ENCODE assay signal across 9 cellular contexts in genomic region chr5:82793808-82794419, GRCh38.
DNase-seq lines count a peak whose midpoint lies in the region; ATAC-seq, FAIRE-seq and TF ChIP-seq lines count a peak whose summit lies in the region.
"Had no signal": no experiment of that assay in that cellular context is flagged by ENCODE, and none has a peak within 500 bp of the region (broad histone marks: within the 10 kb centered on the region; RNA-seq: fewer than 3 reads in every experiment).

No MANE protein-coding gene starts in this region.

- intact Hi-C loops in endothelial cell of umbilical vein (cut with micrococcal nuclease) = loop anchor here (1.0 to 10.0 kb wide), 7 partner anchors 153 to 679 kb away; partner anchors contain the start of genes TMEM167A and XRCC4

- no peak overlapping the region for H2BK12ac ChIP-seq in trophoblast cell (ENCODE audit: low read length)

- no peaks in the 10 kb centered on the region for H3K4me1 ChIP-seq in endothelial cell of umbilical vein (ENCODE audit: control insufficient read depth, extremely low read depth, insufficient read depth, low read length)
- no peaks in the 10 kb centered on the region for H3K4me1 ChIP-seq in trophoblast cell (ENCODE audit: control insufficient read depth in 1 of 2, insufficient read depth in 2 of 2, low read length in 2 of 2)

- H3K9me3 ChIP-seq in endothelial cell of umbilical vein (replicated peaks; ENCODE audit: control insufficient read depth, insufficient read depth, low read length) (no peaks in the 10 kb centered on the region), trophoblast cell (ENCODE audit: insufficient read depth, low read depth, low read length) (no peaks in the 10 kb centered on the region)

- DNase-seq in ACHN = peak; percentile 38
- DNase-seq in T-helper 2 cell treated with Interferon-gamma antibody and Interleukin-4, amounts not matched to agents 5 μg/mL and 100 μg/mL, for 36 hours (ENCODE audit: low spot score) = peak; percentile 7
- DNase-seq in endothelial cell of umbilical vein (ENCODE audit: low read depth, low spot score) = peak; percentile 53
- DNase-seq in trophoblast cell = peak; percentile 7 to 58
- no peak for DNase-seq in GM12892 (ENCODE audit: insufficient read length)
- no peak for DNase-seq in NCI-H524 treated with DMSO at 0.1 percent for 48 hours (lab: John Stamatoyannopoulos, UW)

- H3K27ac ChIP-seq in endothelial cell of umbilical vein (ENCODE audit: insufficient read depth, low read depth, low read length) (no peak overlapping the region), trophoblast cell (ENCODE audit: low read depth, low read length) (no peak overlapping the region)

- no peaks in the 10 kb centered on the region for H3K4me1 Mint-ChIP-seq in T-helper 2 cell treated with Interferon-gamma antibody and Interleukin-4, amounts not matched to agents 5 μg/mL and 100 μg/mL, for 36 hours (ENCODE audit: low read depth)

- no peak overlapping the region for H2BK120ac ChIP-seq in trophoblast cell (ENCODE audit: insufficient read depth, low read length, poor library complexity)

- H4K8ac ChIP-seq in trophoblast cell (ENCODE audit: low read depth, low read length) = no peak overlapping the region

- H3K27me3 ChIP-seq in endothelial cell of umbilical vein (ENCODE audit: control insufficient read depth in 2 of 2, insufficient read depth in 2 of 2, low read length in 2 of 2) = peaks cover 0 to 7% of the 10 kb centered on the region in 2 experiments
- H3K27me3 ChIP-seq in trophoblast cell (ENCODE audit: insufficient read depth, low read length) = no peaks in the 10 kb centered on the region

- H3K9ac ChIP-seq in endothelial cell of umbilical vein (replicated peaks; ENCODE audit: extremely low read depth, insufficient read depth, low read length) (no peak overlapping the region), trophoblast cell (ENCODE audit: low read length) (no peak overlapping the region)

- CTCF ChIA-PET in endothelial cell of umbilical vein (lab: Charles Lee) = interaction anchor here (1.1 to 5.1 kb wide), 5 partner anchors 28 to 434 kb away, joined by 3 to 29 read pairs (median 3); no protein-coding TSS in a partner anchor

- H3K23ac ChIP-seq in trophoblast cell (ENCODE audit: low read length) = no peak overlapping the region

- ATAC-seq in GM18519 (IDR thresholded peaks at IDR 0.05; ENCODE audit: low FRiP score, unreplicated experiment) = no peak

- H3K36me3 ChIP-seq in endothelial cell of umbilical vein (ENCODE audit: control insufficient read depth in 2 of 2, extremely low read depth in 1 of 2, insufficient read depth in 2 of 2, low read length in 2 of 2) = no peaks in the 10 kb centered on the region
- no peaks in the 10 kb centered on the region for H3K36me3 ChIP-seq in trophoblast cell (ENCODE audit: control insufficient read depth in 1 of 2, insufficient read depth in 2 of 2, low read length in 2 of 2)
- H3K36me3 ChIP-seq: HAP-1 had no signal

- no peak overlapping the region for H2AK5ac ChIP-seq in trophoblast cell (ENCODE audit: low read length)

- no peak overlapping the region for H3K18ac ChIP-seq in trophoblast cell (ENCODE audit: low read length)

- TF ChIP-seq CTCF in GM12875 (IDR thresholded peaks at IDR 0.05; ENCODE audit: borderline replicate concordance, insufficient read depth, low read depth, low read length) = peak; percentile 61; the same call in 1 of the 2 replicates
- peak; percentile 67 to 69 for TF ChIP-seq CTCF in endothelial cell of umbilical vein (IDR thresholded peaks at IDR 0.05; ENCODE audit: extremely low read depth in 1 of 2, insufficient read depth in 1 of 2, low read depth in 1 of 2, low read length in 2 of 2)

- H4K20me1 ChIP-seq in endothelial cell of umbilical vein (replicated peaks; ENCODE audit: control insufficient read depth, extremely low read depth, insufficient read depth, low read length) = no peaks in the 10 kb centered on the region

- no peak overlapping the region for H3K4me2 ChIP-seq in endothelial cell of umbilical vein (ENCODE audit: insufficient read depth, low read length)
- no peak overlapping the region for H3K4me2 ChIP-seq in trophoblast cell (ENCODE audit: low read length)

- H3K36me3 Mint-ChIP-seq in T-helper 2 cell treated with Interferon-gamma antibody and Interleukin-4, amounts not matched to agents 5 μg/mL and 100 μg/mL, for 36 hours (ENCODE audit: low read depth) = no peaks in the 10 kb centered on the region

- H4K12ac ChIP-seq in trophoblast cell (ENCODE audit: low read depth, low read length) = no peak overlapping the region

- no CpG with 5 or more reads among the region's 4 CpGs for WGBS in trophoblast cell (ENCODE audit: extremely low coverage, insufficient coverage, insufficient read length)

- H3K27ac Mint-ChIP-seq in T-helper 2 cell treated with Interferon-gamma antibody and Interleukin-4, amounts not matched to agents 5 μg/mL and 100 μg/mL, for 36 hours = no peak overlapping the region

- H2AFZ ChIP-seq in endothelial cell of umbilical vein (ENCODE audit: low read depth, low read length) (no peak overlapping the region), trophoblast cell (ENCODE audit: insufficient read depth, low read length, poor library complexity) (no peak overlapping the region)

- BruUV-seq in endothelial cell of umbilical vein (replicated peaks; lab: Mats Ljungman, UMichigan) = no TSS peak

- H3K4me3 Mint-ChIP-seq in T-helper 2 cell treated with Interferon-gamma antibody and Interleukin-4, amounts not matched to agents 5 μg/mL and 100 μg/mL, for 36 hours = no peak overlapping the region

- no peak overlapping the region for H3K4me3 ChIP-seq in GM12875 (ENCODE audit: low read depth, low read length)
- no peak overlapping the region for H3K4me3 ChIP-seq in endothelial cell of umbilical vein (replicated peaks in 1 of 3; ENCODE audit: insufficient read depth in 1 of 3, low read depth in 1 of 3, low read length in 3 of 3)
- no peak overlapping the region for H3K4me3 ChIP-seq in trophoblast cell (ENCODE audit: low read depth, low read length)
- H3K4me3 ChIP-seq: HAP-1 had no signal

- TF ChIP-seq POLR2A in endothelial cell of umbilical vein (IDR thresholded peaks at IDR 0.05; ENCODE audit: low read depth, low read length) (no peak), GM12892 (IDR thresholded peaks at IDR 0.05; ENCODE audit: low read depth, low read length) (no peak)

- H3K79me1 ChIP-seq in trophoblast cell (ENCODE audit: low read length) = no peaks in the 10 kb centered on the region

- peaks cover 5% of the 10 kb centered on the region for H3K9me3 Mint-ChIP-seq in T-helper 2 cell treated with Interferon-gamma antibody and Interleukin-4, amounts not matched to agents 5 μg/mL and 100 μg/mL, for 36 hours

- H3K4ac ChIP-seq in trophoblast cell (ENCODE audit: low read depth, low read length) = no peak overlapping the region

- no peak overlapping the region for H2BK5ac ChIP-seq in trophoblast cell (ENCODE audit: low read depth, low read length, poor library complexity)

- in situ Hi-C loops in ACHN (cut with HindIII; ENCODE audit: low pct_ligation_motif_present, low pct_unique_long_range_greater_than_20kb, low sequenced_read_pairs) = no loop called here

- H3K9me1 ChIP-seq in endothelial cell of umbilical vein (replicated peaks; ENCODE audit: control insufficient read depth, extremely low read depth, insufficient read depth, low read length) = no peaks in the 10 kb centered on the region

- H3K14ac ChIP-seq in trophoblast cell (ENCODE audit: low read length) = no peak overlapping the region

- peak; percentile 93 for FAIRE-seq in endothelial cell of umbilical vein (lab: Jason Lieb, UNC)
- FAIRE-seq in GM12892 (lab: Jason Lieb, UNC) = no peak

- H3K79me2 ChIP-seq in endothelial cell of umbilical vein (ENCODE audit: control insufficient read depth, insufficient read depth, low read length) = no peaks in the 10 kb centered on the region
- no peaks in the 10 kb centered on the region for H3K79me2 ChIP-seq in trophoblast cell (ENCODE audit: control insufficient read depth, insufficient read depth, low read length, poor library complexity)

- dilution Hi-C loops in endothelial cell of umbilical vein (cut with MboI; ENCODE audit: extremely low pct_ligation_motif_present, low sequenced_read_pairs) = no loop called here

- POLR2A ChIA-PET in endothelial cell of umbilical vein (lab: Charles Lee) = no interaction called here

- H3K27me3 Mint-ChIP-seq in T-helper 2 cell treated with Interferon-gamma antibody and Interleukin-4, amounts not matched to agents 5 μg/mL and 100 μg/mL, for 36 hours (ENCODE audit: low read depth) = peaks cover 3% of the 10 kb centered on the region

- no peak overlapping the region for H4K91ac ChIP-seq in trophoblast cell (ENCODE audit: low read depth, low read length)

TF ChIP-seq in endothelial cell of umbilical vein, 7 proteins besides CTCF, POLR2A, EP300 and RAD21:
- TF ChIP-seq GATA2 (IDR thresholded peaks at IDR 0.05; ENCODE audit: insufficient read depth, insufficient read length, low read depth, low read length) (no peak), MYC (IDR thresholded peaks at IDR 0.05; ENCODE audit: low read depth, low read length) (no peak), FOS (IDR thresholded peaks at IDR 0.05; ENCODE audit: borderline replicate concordance, insufficient read depth, low read length) (no peak), EZH2 (IDR thresholded peaks at IDR 0.05; ENCODE audit: borderline replicate concordance, low read depth, low read length, severe bottlenecking) (no peak), POLR2AphosphoS5 (IDR thresholded peaks at IDR 0.05; ENCODE audit: insufficient read depth, low read depth, low read length) (no peak)

Comparison
In these comparisons a context has a peak if more than half of its experiments do, and no peak if none do; other contexts are left out.
1. DNase-seq: peak in ACHN (single experiment), T-helper 2 cell treated with Interferon-gamma antibody and Interleukin-4, amounts not matched to agents 5 μg/mL and 100 μg/mL, for 36 hours (single experiment), endothelial cell of umbilical vein (single experiment) and trophoblast cell (2 of 2); none in GM12892 (single experiment) and NCI-H524 treated with DMSO at 0.1 percent for 48 hours (single experiment).